In genomic region chr20:63744574-63745423, GRCh38 we compare ENCODE assay signal across 1 cellular context.
TF ChIP-seq lines count a peak whose summit lies in the region.

No MANE protein-coding gene starts in this region.

TF ChIP-seq in HepG2, 621 proteins besides CTCF, POLR2A, EP300 and RAD21 (continued from another document):
- TF ChIP-seq ZBTB40 (IDR thresholded peaks at IDR 0.05) (no peak), ZBTB40 (CRISPR knock-in tag; IDR thresholded peaks at IDR 0.05) (no peak), MEIS2 (CRISPR knock-in tag; IDR thresholded peaks at IDR 0.05) (no peak), NFKB2 (CRISPR knock-in tag; IDR thresholded peaks at IDR 0.05; ENCODE audit: borderline replicate concordance) (no peak; the same call in 1 of the 2 replicates)
- TF ChIP-seq, protein P1, sequence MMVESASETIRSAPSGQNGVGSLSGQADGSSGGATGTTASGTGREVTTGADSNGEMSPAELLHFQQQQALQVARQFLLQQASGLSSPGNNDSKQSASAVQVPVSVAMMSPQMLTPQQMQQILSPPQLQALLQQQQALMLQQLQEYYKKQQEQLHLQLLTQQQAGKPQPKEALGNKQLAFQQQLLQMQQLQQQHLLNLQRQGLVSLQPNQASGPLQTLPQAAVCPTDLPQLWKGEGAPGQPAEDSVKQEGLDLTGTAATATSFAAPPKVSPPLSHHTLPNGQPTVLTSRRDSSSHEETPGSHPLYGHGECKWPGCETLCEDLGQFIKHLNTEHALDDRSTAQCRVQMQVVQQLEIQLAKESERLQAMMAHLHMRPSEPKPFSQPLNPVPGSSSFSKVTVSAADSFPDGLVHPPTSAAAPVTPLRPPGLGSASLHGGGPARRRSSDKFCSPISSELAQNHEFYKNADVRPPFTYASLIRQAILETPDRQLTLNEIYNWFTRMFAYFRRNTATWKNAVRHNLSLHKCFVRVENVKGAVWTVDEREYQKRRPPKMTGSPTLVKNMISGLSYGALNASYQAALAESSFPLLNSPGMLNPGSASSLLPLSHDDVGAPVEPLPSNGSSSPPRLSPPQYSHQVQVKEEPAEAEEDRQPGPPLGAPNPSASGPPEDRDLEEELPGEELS (CRISPR knock-in tag; IDR thresholded peaks at IDR 0.05): no peak
